8 cellular contexts compared by ENCODE assay signal in the genomic region with DNA sequence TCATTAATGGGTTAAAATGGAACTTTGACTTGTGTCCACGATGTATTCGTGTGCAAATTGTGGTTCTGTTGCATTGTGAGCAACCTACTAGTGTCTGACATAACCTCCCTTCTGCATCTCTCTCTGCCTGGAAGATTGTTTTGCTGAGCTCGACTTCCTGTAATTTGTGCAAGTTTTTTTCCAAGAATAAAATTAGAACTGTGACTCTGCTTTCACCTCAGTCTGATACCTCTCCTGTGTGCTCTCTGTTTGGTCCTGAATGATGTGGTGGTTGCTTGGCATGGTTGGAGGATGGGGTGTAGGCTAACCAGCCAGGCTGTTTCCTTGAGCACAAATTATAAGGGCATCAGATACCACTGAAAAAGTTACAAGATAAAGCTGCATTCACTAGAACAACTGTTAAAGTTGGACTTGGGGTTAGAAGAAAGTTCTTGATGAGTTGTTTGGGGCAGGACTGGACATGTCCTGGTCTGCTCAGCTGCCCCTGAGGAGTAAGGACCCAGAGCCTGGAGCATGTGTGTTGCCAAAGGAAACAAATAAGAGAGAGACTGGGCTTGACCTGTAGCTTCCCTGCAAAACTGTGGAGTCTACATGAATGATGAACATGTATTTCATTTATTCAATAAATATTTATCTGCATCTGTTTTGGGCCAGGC. TPM values are rescaled to one million over a fixed set of nuclear protein-coding genes. Genes with fewer than 3 reads are reported as not detected.
DNase-seq lines count a peak whose midpoint lies in the region; ATAC-seq, FAIRE-seq and TF ChIP-seq lines count a peak whose summit lies in the region.

No MANE protein-coding gene starts in this region.

- DNase-seq in CD8-positive, alpha-beta T cell, result peak in 2 of 7 experiments; percentile 42 to 64
- DNase-seq in LHCN-M2 (ENCODE audit: low read depth) (peak; percentile 73), GM12878 (ENCODE audit: low read depth, low spot score) (no peak), erythroblast (lab: John Stamatoyannopoulos, UW) (no peak), OCI-M2 (lab: John Stamatoyannopoulos, UW; ENCODE audit: unreplicated experiment) (no peak), amygdala (lab: John Stamatoyannopoulos, UW) (no peak)
- DNase-seq in naive thymus-derived CD4-positive, alpha-beta T cell, result peak in 7 of 9 donors; percentile 59 to 83 (median 72)

- peaks cover 42% of the 10 kb centered on the region for H3K4me1 Mint-ChIP-seq in CD8-positive, alpha-beta T cell (ENCODE audit: low read depth)
- peaks cover 34 to 49% (median 44%) of the 10 kb centered on the region in 7 donors for H3K4me1 Mint-ChIP-seq in naive thymus-derived CD4-positive, alpha-beta T cell

- H3K4me3 ChIP-seq in CD8-positive, alpha-beta T cell (ENCODE audit: low read depth, low read length), result no peak overlapping the region
- H3K4me3 ChIP-seq in GM12878, result no peak overlapping the region
- H3K4me3 ChIP-seq in naive thymus-derived CD4-positive, alpha-beta T cell (ENCODE audit: low read length), result peak overlapping the region; percentile 87

- no peaks in the 10 kb centered on the region for H3K27me3 ChIP-seq in CD8-positive, alpha-beta T cell (ENCODE audit: insufficient read depth, low read length)
- no peaks in the 10 kb centered on the region for H3K27me3 ChIP-seq in GM12878 (replicated peaks in 1 of 2; ENCODE audit: control insufficient read depth in 2 of 2, insufficient read depth in 2 of 2, low read length in 1 of 2)
- H3K27me3 ChIP-seq in naive thymus-derived CD4-positive, alpha-beta T cell (ENCODE audit: control insufficient read depth in 2 of 2, insufficient read depth in 2 of 2, low read length in 2 of 2), result no peaks in the 10 kb centered on the region

- peaks cover 38% of the 10 kb centered on the region for H3K4me1 ChIP-seq in CD8-positive, alpha-beta T cell (ENCODE audit: insufficient read depth, low read length)
- H3K4me1 ChIP-seq in GM12878 (ENCODE audit: control insufficient read depth, insufficient read depth, low read length), result peaks cover 17% of the 10 kb centered on the region
- peaks cover 29 to 39% of the 10 kb centered on the region in 2 donors for H3K4me1 ChIP-seq in naive thymus-derived CD4-positive, alpha-beta T cell (ENCODE audit: control insufficient read depth in 2 of 2, insufficient read depth in 2 of 2, low read length in 2 of 2)

- TF ChIP-seq EP300 in GM12878 (IDR thresholded peaks at IDR 0.05; ENCODE audit: borderline replicate concordance in 1 of 2, control insufficient read depth in 1 of 2, low read depth in 2 of 2, low read length in 2 of 2), result no peak

- SMC1A ChIA-PET in GM12878 (lab: Charles Lee; ENCODE audit: uncharacterized antibody, unreplicated experiment), result interaction anchor here (0.8 to 12.6 kb wide), 13 partner anchors 10 to 293 kb away, joined by 3 to 263 read pairs (median 5); no protein-coding TSS in a partner anchor

- BruUV-seq in GM12878 (replicated peaks; lab: Mats Ljungman, UMichigan), result no TSS peak

- H3K36me3 Mint-ChIP-seq in CD8-positive, alpha-beta T cell, result peaks cover 7% of the 10 kb centered on the region
- peaks cover 0 to 8% (median 0%) of the 10 kb centered on the region in 5 donors for H3K36me3 Mint-ChIP-seq in naive thymus-derived CD4-positive, alpha-beta T cell

- H3K9me3 ChIP-seq in CD8-positive, alpha-beta T cell (ENCODE audit: low read length), result no peaks in the 10 kb centered on the region
- H3K9me3 ChIP-seq in GM12878 (replicated peaks; ENCODE audit: control insufficient read depth, insufficient read depth, low read length), result no peaks in the 10 kb centered on the region
- H3K9me3 ChIP-seq in naive thymus-derived CD4-positive, alpha-beta T cell (ENCODE audit: control insufficient read depth in 2 of 3, low read length in 3 of 3), result no peaks in the 10 kb centered on the region

- TF ChIP-seq CTCF in CD8-positive, alpha-beta T cell (IDR thresholded peaks at IDR 0.05), result no peak
- TF ChIP-seq CTCF in GM12878 (IDR thresholded peaks at IDR 0.05 in 2 of 3, conservative IDR thresholded peaks at IDR 0.05 in 1 of 3; ENCODE audit: control insufficient read depth in 2 of 3, extremely low read depth in 1 of 3, insufficient read depth in 1 of 3, low read depth in 3 of 3, low read length in 3 of 3), result no peak

- POLR2A ChIA-PET in CD8-positive, alpha-beta T cell (lab: Charles Lee), result interaction anchor here (0.6 to 3.6 kb wide), 7 partner anchors 10 to 209 kb away, joined by 3 to 21 read pairs (median 4); partner anchors contain the start of gene LANCL2
- POLR2A ChIA-PET in GM12878 (lab: Charles Lee), result interaction anchor here (0.6 to 2.2 kb wide), 8 partner anchors 12 to 395 kb away, joined by 3 to 14 read pairs (median 4); no protein-coding TSS in a partner anchor
- POLR2A ChIA-PET in naive thymus-derived CD4-positive, alpha-beta T cell (lab: Charles Lee), result interaction anchor here (0.6 to 5.2 kb wide), 19 partner anchors 9 to 491 kb away, joined by 3 to 40 read pairs (median 4); partner anchors contain the start of genes CCT6A and PSPH

- intact Hi-C loops in CD8-positive, alpha-beta T cell (cut with DNase I, micrococcal nuclease), result loop anchor here (5.0 to 10.0 kb wide), 5 partner anchors 313 to 533 kb away; partner anchors contain the start of genes ZNF713 (in 2 of the 2), CCT6A (in 1 of the 2), CHCHD2 (in 1 of the 2) and MRPS17 (in 1 of the 2)
- intact Hi-C loops in GM12878 (cut with micrococcal nuclease; ENCODE audit: unreplicated experiment), result loop anchor here (5.0 kb wide), 1 partner anchor 478 kb away; the partner anchor contains the start of genes CCT6A and PSPH
- intact Hi-C loops in naive thymus-derived CD4-positive, alpha-beta T cell (cut with micrococcal nuclease), result loop anchor here (1.0 to 5.0 kb wide), 10 partner anchors 8 to 817 kb away; partner anchors contain the start of genes CCT6A (in 2 of the 2), PSPH (in 2 of the 2), CHCHD2 (in 1 of the 2) and MRPS17 (in 1 of the 2)

- H3K4me3 Mint-ChIP-seq in CD8-positive, alpha-beta T cell, result peak overlapping the region; percentile 85
- H3K4me3 Mint-ChIP-seq in naive thymus-derived CD4-positive, alpha-beta T cell, result peak overlapping the region; percentile 75 to 100 (median 90)

- peak overlapping the region; percentile 52 for H3K4me2 ChIP-seq in GM12878 (ENCODE audit: control insufficient read depth, insufficient read depth)

- TF ChIP-seq POLR2A in GM12878 (IDR thresholded peaks at IDR 0.05; ENCODE audit: low read depth, low read length), result no peak
- TF ChIP-seq POLR2A in erythroblast (IDR thresholded peaks at IDR 0.05; ENCODE audit: low read length), result no peak

- H2AFZ ChIP-seq in GM12878 (ENCODE audit: control insufficient read depth, low read depth, low read length), result peak overlapping the region; percentile 50

- 1% methylated on average over 3 of the region's 3 CpGs for WGBS in GM12878 (ENCODE audit: insufficient coverage, insufficient replicate concordance, low lambda C conversion rate, missing lambda C conversion rate)

- no peaks in the 10 kb centered on the region for H3K27me3 Mint-ChIP-seq in CD8-positive, alpha-beta T cell (ENCODE audit: low read depth)
- H3K27me3 Mint-ChIP-seq in naive thymus-derived CD4-positive, alpha-beta T cell, result no peaks in the 10 kb centered on the region

- H3K27ac ChIP-seq in CD8-positive, alpha-beta T cell (ENCODE audit: low read depth, low read length), result no peak overlapping the region
- H3K27ac ChIP-seq in GM12878 (ENCODE audit: control insufficient read depth, insufficient read depth), result no peak overlapping the region
- H3K27ac ChIP-seq in naive thymus-derived CD4-positive, alpha-beta T cell (ENCODE audit: low read depth, low read length), result peak overlapping the region; percentile 79

- CTCF ChIA-PET in CD8-positive, alpha-beta T cell (lab: Charles Lee), result interaction anchor here (0.9 to 2.7 kb wide), 7 partner anchors 14 to 140 kb away, joined by 3 to 14 read pairs (median 6); no protein-coding TSS in a partner anchor
- CTCF ChIA-PET in GM12878 (lab: Yijun Ruan, JAX), result interaction anchor here (1.0 to 3.0 kb wide), 8 partner anchors 14 to 60 kb away, joined by 3 to 13 read pairs (median 4); no protein-coding TSS in a partner anchor
- CTCF ChIA-PET in naive thymus-derived CD4-positive, alpha-beta T cell (lab: Charles Lee), result interaction anchor here (0.5 to 2.1 kb wide), 8 partner anchors 8 to 406 kb away, joined by 3 to 8 read pairs (median 4); no protein-coding TSS in a partner anchor

- H4K20me1 ChIP-seq in GM12878 (ENCODE audit: control insufficient read depth, insufficient read depth), result no peaks in the 10 kb centered on the region

- H3K36me3 ChIP-seq in CD8-positive, alpha-beta T cell (ENCODE audit: insufficient read depth, low read length), result no peaks in the 10 kb centered on the region
- H3K36me3 ChIP-seq in GM12878 (ENCODE audit: control insufficient read depth in 2 of 2, insufficient read depth in 2 of 2, low read length in 1 of 2), result no peaks in the 10 kb centered on the region
- peaks cover 0 to 7% (median 0%) of the 10 kb centered on the region in 3 experiments for H3K36me3 ChIP-seq in naive thymus-derived CD4-positive, alpha-beta T cell (ENCODE audit: control insufficient read depth in 2 of 3, insufficient read depth in 3 of 3, low read length in 3 of 3)

- peaks cover 39% of the 10 kb centered on the region for H3K79me2 ChIP-seq in GM12878 (ENCODE audit: control insufficient read depth, insufficient read depth, low read length)

- no peaks in the 10 kb centered on the region for H3K9me3 Mint-ChIP-seq in CD8-positive, alpha-beta T cell
- peaks cover 0 to 4% (median 0%) of the 10 kb centered on the region in 11 donors for H3K9me3 Mint-ChIP-seq in naive thymus-derived CD4-positive, alpha-beta T cell

- H3K9ac ChIP-seq in GM12878 (ENCODE audit: control insufficient read depth, insufficient read depth, low read length), result no peak overlapping the region

- FAIRE-seq in GM12878 (lab: Jason Lieb, UNC), result no peak

- no peak for TF ChIP-seq RAD21 in GM12878 (IDR thresholded peaks at IDR 0.05; ENCODE audit: insufficient read depth, low read depth, low read length)

- in situ Hi-C loops in GM12878 (cut with MboI), result loop anchor here (25.0 kb wide), 1 partner anchor 812 kb away; the partner anchor contains the start of gene SEC61G

- H3K27ac Mint-ChIP-seq in CD8-positive, alpha-beta T cell, result peak overlapping the region; percentile 91
- H3K27ac Mint-ChIP-seq in naive thymus-derived CD4-positive, alpha-beta T cell, result peak overlapping the region; percentile 82 to 96 (median 92)

- peak; percentile 37 for ATAC-seq in CD8-positive, alpha-beta T cell
- ATAC-seq in GM12878 (no peak), GM21529 (IDR thresholded peaks at IDR 0.05; ENCODE audit: unreplicated experiment) (no peak)
- ATAC-seq in naive thymus-derived CD4-positive, alpha-beta T cell, result peak; percentile 56

- RAD21 ChIA-PET in GM12878 (lab: Charles Lee; ENCODE audit: unreplicated experiment), result interaction anchor here (0.7 to 11.6 kb wide), 10 partner anchors 16 to 532 kb away, joined by 3 to 245 read pairs (median 4); partner anchors contain the start of gene CHCHD2

RNA-seq across cellular contexts. Expression of gene VOPP1, which starts 1.9 kb away (rescaled TPM):
- total RNA-seq in CD8-positive, alpha-beta T cell, result 10 to 100 TPM; 38.7 to 38.9 TPM
- total RNA-seq in LHCN-M2 (2014; rRNA removed) (192 and 201 TPM in 2 replicates), GM12878 (2014; rRNA removed) (198 and 200 TPM in 2 replicates), GM12878 (2014; rRNA removed; fragmentation: Illumina TruSeq; extraction: Trizol) (135 and 144 TPM in 2 replicates), GM12878 (2021) (205 and 206 TPM in 2 replicates)
- 169 TPM for polyA plus RNA-seq in LHCN-M2 (2012)
- 130 and 131 TPM in 2 replicates for total RNA-seq in GM12878 (2013; cell fraction: nucleolus; rRNA removed)
- polyA plus RNA-seq in GM12878 (2011; ENCODE audit: low read depth), result 123 TPM
- polyA plus RNA-seq in GM12878 (2011; rRNA removed) (101 and 118 TPM in 2 replicates), GM12878 (2014; fragmentation: Illumina TruSeq; extraction: Trizol) (116 and 141 TPM in 2 replicates), GM12878 (2014; fragmentation: Nextera tagmentation; extraction: Ambion mirVana) (10 to 100 TPM; 32.8 to 78.5 TPM), GM12878 (2014; rRNA removed) (203 and 212 TPM in 2 replicates), GM12878 (2016; fragmentation: Nextera tagmentation; extraction: Ambion mirVana) (10 to 100 TPM; 54.4 to 71.5 TPM)
- 103 and 118 TPM in 2 replicates for polyA plus RNA-seq in GM12878 (2011; cell fraction: cytosol; rRNA removed)
- 51.0 and 62.5 TPM in 2 replicates for polyA plus RNA-seq in GM12878 (2011; cell fraction: nucleus; rRNA removed)
- 135 and 137 TPM in 2 replicates for polyA plus RNA-seq in GM12878 (2012)
- polyA minus RNA-seq in GM12878 (2011; rRNA and poly(A)+ RNA removed), result 139 and 160 TPM in 2 replicates
- 60.1 and 81.5 TPM in 2 replicates for polyA minus RNA-seq in GM12878 (2011; cell fraction: cytosol; rRNA and poly(A)+ RNA removed)
- polyA minus RNA-seq in GM12878 (2011; cell fraction: nucleus; rRNA and poly(A)+ RNA removed), result 37.2 and 80.3 TPM in 2 replicates
- 100 to 1,000 TPM in 1 of 5 experiments, 10 to 100 TPM in 4; 66.2 to 111 (median 82.0) TPM for total RNA-seq in naive thymus-derived CD4-positive, alpha-beta T cell
- polyA plus RNA-seq in naive thymus-derived CD4-positive, alpha-beta T cell, result 10 to 100 TPM; 33.6 to 35.0 TPM

Comparison
In these comparisons a context has a peak if more than half of its experiments do, and no peak if none do; other contexts are left out.
1. ATAC-seq: peak in CD8-positive, alpha-beta T cell (single experiment) and naive thymus-derived CD4-positive, alpha-beta T cell (single experiment); none in GM12878 (single experiment) and GM21529 (single experiment).
2. DNase-seq: peak in LHCN-M2 (single experiment) and naive thymus-derived CD4-positive, alpha-beta T cell (7 of 9); none in GM12878 (single experiment), erythroblast (0 of 2), OCI-M2 (single experiment) and amygdala (0 of 56).